ENCODE assay signal across 28 cellular contexts in genomic region chr6:3005077-3005476, GRCh38.
"Had no signal": no experiment of that assay in that cellular context is flagged by ENCODE, and none has a peak within 500 bp of the region (broad histone marks: within the 10 kb centered on the region; RNA-seq: fewer than 3 reads in every experiment).

No MANE protein-coding gene starts in this region.

- ATAC-seq: activated naive CD4-positive, alpha-beta T cell treated with anti-CD3 and anti-CD28 coated beads, Interleukin-2, amount 50 U/mL, for 72 hours; activated naive CD8-positive, alpha-beta T cell treated with anti-CD3 and anti-CD28 coated beads, Interleukin-2, amount 50 U/mL, for 24 hours; activated T-cell treated with anti-CD3 and anti-CD28 coated beads, Interleukin-2, amount 50 U/mL, for 4 hours; body of pancreas; T-helper 17 cell had no signal

- H3K27me3 ChIP-seq: ascending aorta, body of pancreas, Peyer's patch had no signal

- H3K27ac ChIP-seq: ascending aorta, body of pancreas, Peyer's patch, RWPE1 had no signal

- FAIRE-seq: bronchial epithelial cell had no signal

- DNase-seq: activated B cell treated with CpG ODN at 0.5 μM for 24 hours; activated CD4-positive, alpha-beta T cell treated with anti-CD3 and anti-CD28 coated beads for 1 hour; activated CD4-positive, alpha-beta T cell treated with anti-CD3 and anti-CD28 coated beads, Interleukin-2, amount 10 ng/mL, durations not matched to agents 24 days and 14 days; activated CD4-positive, alpha-beta T cell treated with anti-CD3 and anti-CD28 coated beads, Interleukin-2, amount 50 U/mL, for 48 hours; activated effector memory CD4-positive, alpha-beta T cell treated with anti-CD3 and anti-CD28 coated beads, Interleukin-2, amount 50 U/mL, for 16 hours; activated naive CD4-positive, alpha-beta T cell treated with Interleukin-2 at 50 U/mL for 16 hours; activated naive CD8-positive, alpha-beta T cell treated with anti-CD3 and anti-CD28 coated beads, Interleukin-2, amount 50 U/mL, for 24 hours; activated T-cell treated with anti-CD3 and anti-CD28 coated beads, Interleukin-2, amount 50 U/mL, for 4 hours; amniotic stem cell; Karpas-422; NCI-H1105 treated with DMSO at 0.1 percent for 48 hours; NCI-H1436 treated with DMSO at 0.1 percent for 48 hours; NCI-H187; NCI-H2081; NCI-H510A treated with DMSO at 0.1 percent for 48 hours; NCI-H69; NK-92 treated with Interleukin-12 subunit alpha and Interleukin-12 subunit beta, amount 100 ng/mL, for 24 hours; OCI-M1; SIG-M5; T-helper 17 cell; T-helper 9 cell had no signal

- H3K27me3 Mint-ChIP-seq: activated B cell treated with CpG ODN at 0.5 μM for 24 hours; activated CD4-positive, alpha-beta T cell treated with anti-CD3 and anti-CD28 coated beads, Interleukin-2, amount 10 ng/mL, durations not matched to agents 24 days and 14 days; activated naive CD8-positive, alpha-beta T cell treated with anti-CD3 and anti-CD28 coated beads, Interleukin-2, amount 50 U/mL, for 24 hours; central memory CD8-positive, alpha-beta T cell; T-helper 17 cell had no signal

- H3K27ac Mint-ChIP-seq: activated B cell treated with CpG ODN at 0.5 μM for 24 hours; activated CD4-positive, alpha-beta T cell treated with anti-CD3 and anti-CD28 coated beads, Interleukin-2, amount 10 ng/mL, durations not matched to agents 24 days and 14 days; activated naive CD4-positive, alpha-beta T cell treated with anti-CD3 and anti-CD28 coated beads, Interleukin-2, amount 50 U/mL, for 72 hours; activated naive CD8-positive, alpha-beta T cell treated with anti-CD3 and anti-CD28 coated beads, Interleukin-2, amount 50 U/mL, for 24 hours; T-helper 17 cell had no signal

- H3K9me3 Mint-ChIP-seq: central memory CD8-positive, alpha-beta T cell had no signal

- H3K4me3 Mint-ChIP-seq: activated B cell treated with CpG ODN at 0.5 μM for 24 hours; activated CD4-positive, alpha-beta T cell treated with anti-CD3 and anti-CD28 coated beads, Interleukin-2, amount 10 ng/mL, durations not matched to agents 24 days and 14 days; activated naive CD8-positive, alpha-beta T cell treated with anti-CD3 and anti-CD28 coated beads, Interleukin-2, amount 50 U/mL, for 24 hours; activated T-cell treated with anti-CD3 and anti-CD28 coated beads, Interleukin-2, amount 50 U/mL, for 4 hours; central memory CD8-positive, alpha-beta T cell; T-helper 17 cell had no signal

- H3K4me3 ChIP-seq: ascending aorta, body of pancreas, Peyer's patch had no signal

- H3K9me3 ChIP-seq: ascending aorta, body of pancreas, Peyer's patch had no signal
